ENCODE assay signal across 8 cellular contexts in genomic region chr16:10918294-10919002, GRCh38. TPM values are rescaled to one million over a fixed set of nuclear protein-coding genes. Genes with fewer than 3 reads are reported as not detected.
DNase-seq lines count a peak whose midpoint lies in the region; ATAC-seq and TF ChIP-seq lines count a peak whose summit lies in the region.

No MANE protein-coding gene starts in this region.

- no peak overlapping the region for H3K4ac ChIP-seq in trophoblast cell (ENCODE audit: low read depth, low read length)

- H2BK5ac ChIP-seq in trophoblast cell (ENCODE audit: low read depth, low read length, poor library complexity): no peak overlapping the region

- CTCF ChIA-PET in activated naive CD4-positive, alpha-beta T cell treated with anti-CD3 and anti-CD28 coated beads, Interleukin-2, amount 10 ng/mL, durations not matched to agents 7 days and 5 days (lab: Charles Lee): interaction anchor here (0.7 to 3.9 kb wide), 26 partner anchors 9 to 405 kb away, joined by 3 to 33 read pairs (median 5); partner anchors contain the start of genes CIITA and NUBP1

- no peak overlapping the region for H2AK5ac ChIP-seq in trophoblast cell (ENCODE audit: low read length)

- H3K4me3 ChIP-seq in SK-N-MC: no peak overlapping the region
- no peak overlapping the region for H3K4me3 ChIP-seq in trophoblast cell (ENCODE audit: low read depth, low read length)
- no peak overlapping the region for H3K4me3 ChIP-seq in transverse colon

- no peak overlapping the region for H3K9ac ChIP-seq in SK-N-MC (ENCODE audit: insufficient read length)
- H3K9ac ChIP-seq in trophoblast cell (ENCODE audit: low read length): no peak overlapping the region

- peaks cover 4% of the 10 kb centered on the region for H3K4me1 Mint-ChIP-seq in activated naive CD4-positive, alpha-beta T cell treated with anti-CD3 and anti-CD28 coated beads, Interleukin-2, amount 10 ng/mL, durations not matched to agents 7 days and 5 days

- H4K8ac ChIP-seq in trophoblast cell (ENCODE audit: low read depth, low read length): no peak overlapping the region

- TF ChIP-seq POLR2A in transverse colon (IDR thresholded peaks at IDR 0.05): no peak

- H3K27ac Mint-ChIP-seq in activated naive CD4-positive, alpha-beta T cell treated with anti-CD3 and anti-CD28 coated beads, Interleukin-2, amount 10 ng/mL, durations not matched to agents 7 days and 5 days: no peak overlapping the region

- no peak overlapping the region for H3K23ac ChIP-seq in trophoblast cell (ENCODE audit: low read length)

- H2BK120ac ChIP-seq in trophoblast cell (ENCODE audit: insufficient read depth, low read length, poor library complexity): no peak overlapping the region

- H3K36me3 ChIP-seq in SK-N-MC (ENCODE audit: insufficient read depth, low read length) (no peaks in the 10 kb centered on the region), trophoblast cell (ENCODE audit: control insufficient read depth in 1 of 2, insufficient read depth in 2 of 2, low read length in 2 of 2) (no peaks in the 10 kb centered on the region), transverse colon (no peaks in the 10 kb centered on the region)

- H4K91ac ChIP-seq in trophoblast cell (ENCODE audit: low read depth, low read length): no peak overlapping the region

- in situ Hi-C loops in transverse colon (cut with MboI; ENCODE audit: low pct_ligation_motif_present in 1 of 4, low pct_unique_long_range_greater_than_20kb in 1 of 4, low sequenced_read_pairs in 3 of 4): loop anchor here in 3 of 4 donors (10.0 to 25.0 kb wide), 5 partner anchors 156 to 406 kb away; no protein-coding TSS in a partner anchor

- H3K9me3 Mint-ChIP-seq in activated naive CD4-positive, alpha-beta T cell treated with anti-CD3 and anti-CD28 coated beads, Interleukin-2, amount 10 ng/mL, durations not matched to agents 7 days and 5 days: no peaks in the 10 kb centered on the region

- no peaks in the 10 kb centered on the region for H3K79me2 ChIP-seq in trophoblast cell (ENCODE audit: control insufficient read depth, insufficient read depth, low read length, poor library complexity)

- TF ChIP-seq CTCF in transverse colon (IDR thresholded peaks at IDR 0.05): peak; percentile 90 to 96 (median 93)

- H3K27me3 Mint-ChIP-seq in activated naive CD4-positive, alpha-beta T cell treated with anti-CD3 and anti-CD28 coated beads, Interleukin-2, amount 10 ng/mL, durations not matched to agents 7 days and 5 days: no peaks in the 10 kb centered on the region

- H4K12ac ChIP-seq in trophoblast cell (ENCODE audit: low read depth, low read length): no peak overlapping the region

- H3K9me3 ChIP-seq in SK-N-MC (ENCODE audit: low read depth, low read length) (no peaks in the 10 kb centered on the region), trophoblast cell (ENCODE audit: insufficient read depth, low read depth, low read length) (no peaks in the 10 kb centered on the region), transverse colon (no peaks in the 10 kb centered on the region)

- ATAC-seq in GM18520 (IDR thresholded peaks at IDR 0.05; ENCODE audit: unreplicated experiment) (peak; percentile 50), Right ventricle myocardium inferior (peak; percentile 81)

- no peak overlapping the region for H3K14ac ChIP-seq in trophoblast cell (ENCODE audit: low read length)

- TF ChIP-seq EP300 in transverse colon (IDR thresholded peaks at IDR 0.05; ENCODE audit: low read depth): no peak

- H3K4me1 ChIP-seq in trophoblast cell (ENCODE audit: control insufficient read depth in 1 of 2, insufficient read depth in 2 of 2, low read length in 2 of 2): no peaks in the 10 kb centered on the region
- H3K4me1 ChIP-seq in transverse colon: peaks cover 0 to 13% (median 5%) of the 10 kb centered on the region in 4 donors

- peaks cover 18% of the 10 kb centered on the region for H3K36me3 Mint-ChIP-seq in activated naive CD4-positive, alpha-beta T cell treated with anti-CD3 and anti-CD28 coated beads, Interleukin-2, amount 10 ng/mL, durations not matched to agents 7 days and 5 days

- intact Hi-C loops in Right ventricle myocardium inferior (cut with DNase I) (loop anchor here (2.0 to 10.0 kb wide), 4 partner anchors 90 to 404 kb away; no protein-coding TSS in a partner anchor), transverse colon (cut with DNase I; ENCODE audit: low total_unique reads) (loop anchor here (10.0 kb wide), 2 partner anchors 174 to 394 kb away; partner anchors contain the start of gene NUBP1)

- H3K27me3 ChIP-seq in trophoblast cell (ENCODE audit: insufficient read depth, low read length) (no peaks in the 10 kb centered on the region), transverse colon (no peaks in the 10 kb centered on the region)

- H3K27ac ChIP-seq in SK-N-MC (no peak overlapping the region), trophoblast cell (ENCODE audit: low read depth, low read length) (no peak overlapping the region), transverse colon (peak overlapping the region in 2 of 4 donors; percentile 7 to 40)

- no peaks in the 10 kb centered on the region for H3K79me1 ChIP-seq in trophoblast cell (ENCODE audit: low read length)

- H2BK12ac ChIP-seq in trophoblast cell (ENCODE audit: low read length): no peak overlapping the region

- no CpG with 5 or more reads among the region's 21 CpGs for WGBS in trophoblast cell (ENCODE audit: extremely low coverage, insufficient coverage, insufficient read length)
- WGBS in transverse colon (ENCODE audit: low coverage in 1 of 2), 2 donors: 40 to 54% methylated on average over 1 to 21 of the region's 21 CpGs

- DNase-seq in 8988T (peak; percentile 46), NAMALWA (ENCODE audit: low spot score) (peak; percentile 93), SK-N-MC (ENCODE audit: low read depth, low spot score) (peak; percentile 37), Right ventricle myocardium inferior (ENCODE audit: missing footprints) (peak; percentile 94), trophoblast cell (peak; percentile 91 to 98), transverse colon (peak; percentile 93)
- peak; percentile 90 for DNase-seq in activated naive CD4-positive, alpha-beta T cell treated with anti-CD3 and anti-CD28 coated beads, Interleukin-2, amount 10 ng/mL, durations not matched to agents 7 days and 5 days

- no peak overlapping the region for H3K4me2 ChIP-seq in trophoblast cell (ENCODE audit: low read length)

- no peak overlapping the region for H2AFZ ChIP-seq in trophoblast cell (ENCODE audit: insufficient read depth, low read length, poor library complexity)

- no peak overlapping the region for H3K4me3 Mint-ChIP-seq in activated naive CD4-positive, alpha-beta T cell treated with anti-CD3 and anti-CD28 coated beads, Interleukin-2, amount 10 ng/mL, durations not matched to agents 7 days and 5 days

- no peak overlapping the region for H3K18ac ChIP-seq in trophoblast cell (ENCODE audit: low read length)

RNA-seq across cellular contexts. Expression of gene DEXI, which starts 23.8 kb away (rescaled TPM):
- total RNA-seq in Right ventricle myocardium inferior: 121 TPM
- 20.5 and 21.3 TPM in 2 replicates for polyA plus RNA-seq in trophoblast cell (2013)
- 10 to 100 TPM; 36.2 to 76.4 (median 56.0) TPM for total RNA-seq in transverse colon

RNA-seq across cellular contexts. Expression of gene CLEC16A, which starts 25.9 kb away (rescaled TPM):
- total RNA-seq in Right ventricle myocardium inferior (23.0 TPM), transverse colon (100 to 1,000 TPM in 2 of 4 donors, 10 to 100 TPM in 2; 38.2 to 153 (median 92.7) TPM)
- 12.0 and 12.1 TPM in 2 replicates for polyA plus RNA-seq in trophoblast cell (2013)

RNA-seq across cellular contexts. Expression of gene CIITA, which starts 41.4 kb away (rescaled TPM):
- total RNA-seq in Right ventricle myocardium inferior (11.0 TPM), transverse colon (10 to 100 TPM in 2 of 4 donors, 1 to 10 TPM in 2; 1.2 to 26.9 (median 13.9) TPM)
- 0.14 and 0.15 TPM in 2 replicates for polyA plus RNA-seq in trophoblast cell (2013)

Comparison
In these comparisons a context has a peak if more than half of its experiments do, and no peak if none do; other contexts are left out.
1. DNase-seq: peak in every context shown above with its lines; median percentile 94 in trophoblast cell; 94 in Right ventricle myocardium inferior; 93 in NAMALWA; 93 in transverse colon; 90 in activated naive CD4-positive, alpha-beta T cell treated with anti-CD3 and anti-CD28 coated beads, Interleukin-2, amount 10 ng/mL, durations not matched to agents 7 days and 5 days; 46 in 8988T; 37 in SK-N-MC.